In the genomic region with DNA sequence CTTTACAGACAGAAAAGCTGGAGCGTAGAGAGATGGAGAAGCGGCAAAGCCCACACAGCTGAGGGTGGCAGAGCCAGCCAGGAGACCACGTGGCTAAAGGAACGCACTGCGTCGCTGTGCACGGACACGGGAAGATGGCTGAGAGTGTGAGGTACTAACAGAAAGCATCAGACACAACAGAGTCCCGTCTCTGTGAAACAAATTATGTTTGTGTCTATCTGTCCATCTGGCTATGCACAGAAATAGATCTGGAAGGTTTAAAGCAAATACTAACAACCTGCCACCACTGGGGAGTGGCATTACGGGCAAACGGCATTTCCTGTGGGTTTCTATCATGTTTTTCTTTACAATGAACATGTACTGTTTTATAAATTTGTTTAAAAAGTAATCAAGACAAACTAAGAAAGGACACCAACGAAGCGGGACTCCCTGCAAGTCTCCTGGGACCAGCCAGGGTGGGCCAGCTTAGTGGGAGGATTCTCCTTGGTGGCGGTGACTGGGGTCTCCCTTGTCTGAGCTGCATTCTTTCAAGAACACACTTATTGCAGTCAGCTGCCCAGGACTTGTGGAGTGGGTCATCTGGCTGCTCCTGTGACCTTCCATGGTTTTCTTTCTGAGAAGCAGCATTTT, we compare ENCODE assay signal across 15 cellular contexts.
DNase-seq lines count a peak whose midpoint lies in the region; ATAC-seq and TF ChIP-seq lines count a peak whose summit lies in the region.
"Had no signal": no experiment of that assay in that cellular context is flagged by ENCODE, and none has a peak within 500 bp of the region (broad histone marks: within the 10 kb centered on the region; RNA-seq: fewer than 3 reads in every experiment).

No MANE protein-coding gene starts in this region.

- H3K36me3 ChIP-seq in prostate gland (no peaks in the 10 kb centered on the region), trophoblast cell (ENCODE audit: control insufficient read depth in 1 of 2, insufficient read depth in 2 of 2, low read length in 2 of 2) (peaks cover 3 to 4% of the 10 kb centered on the region in 2 experiments)
- H3K36me3 ChIP-seq: MG63 had no signal

- H3K27me3 ChIP-seq in dorsolateral prefrontal cortex, result no peaks in the 10 kb centered on the region
- H3K27me3 ChIP-seq in prostate gland (replicated peaks; ENCODE audit: insufficient read depth), result no peaks in the 10 kb centered on the region
- H3K27me3 ChIP-seq in trophoblast cell (ENCODE audit: insufficient read depth, low read length), result no peaks in the 10 kb centered on the region
- H3K27me3 ChIP-seq: BE2C, MG63, Peyer's patch had no signal

- WGBS in prostate gland, result 54% methylated on average over 14 of the region's 14 CpGs
- no CpG with 5 or more reads among the region's 14 CpGs for WGBS in trophoblast cell (ENCODE audit: extremely low coverage, insufficient coverage, insufficient read length)

- no peak overlapping the region for H2BK12ac ChIP-seq in trophoblast cell (ENCODE audit: low read length)

- H4K8ac ChIP-seq in trophoblast cell (ENCODE audit: low read depth, low read length), result no peak overlapping the region

- H3K9me3 ChIP-seq in prostate gland (no peaks in the 10 kb centered on the region), trophoblast cell (ENCODE audit: insufficient read depth, low read depth, low read length) (no peaks in the 10 kb centered on the region)
- H3K9me3 ChIP-seq: BE2C, MG63, Peyer's patch had no signal

- H3K4me3 ChIP-seq in dorsolateral prefrontal cortex (no peak overlapping the region), prostate gland (no peak overlapping the region), trophoblast cell (ENCODE audit: low read depth, low read length) (no peak overlapping the region)
- H3K4me3 ChIP-seq: MG63, Peyer's patch had no signal

- H2BK5ac ChIP-seq in trophoblast cell (ENCODE audit: low read depth, low read length, poor library complexity), result no peak overlapping the region

- no peak overlapping the region for H2BK120ac ChIP-seq in trophoblast cell (ENCODE audit: insufficient read depth, low read length, poor library complexity)

- TF ChIP-seq CTCF in dorsolateral prefrontal cortex (IDR thresholded peaks at IDR 0.05 in 54 of 56, conservative IDR thresholded peaks at IDR 0.05 in 2 of 56; ENCODE audit: low read depth in 1 of 56, partially characterized antibody in 56 of 56), result no peak
- no peak for TF ChIP-seq CTCF in prostate gland (IDR thresholded peaks at IDR 0.05)

- H3K27ac Mint-ChIP-seq in activated CD4-positive, alpha-beta T cell treated with anti-CD3 and anti-CD28 coated beads, Interleukin-2, amount 10 ng/mL, durations not matched to agents 7 days and 5 days, result peak overlapping the region; percentile 22
- no peak overlapping the region for H3K27ac Mint-ChIP-seq in activated CD4-positive, alpha-beta T cell treated with anti-CD3 and anti-CD28 coated beads, Interleukin-2, amount 10 ng/mL, durations not matched to agents 24 days and 14 days

- POLR2A ChIA-PET in activated CD4-positive, alpha-beta T cell treated with anti-CD3 and anti-CD28 coated beads, Interleukin-2, amount 10 ng/mL, durations not matched to agents 7 days and 5 days (lab: Charles Lee), result no interaction called here

- no peak overlapping the region for H4K91ac ChIP-seq in trophoblast cell (ENCODE audit: low read depth, low read length)

- H3K27ac ChIP-seq in dorsolateral prefrontal cortex, result peak overlapping the region in 50 of 59 donors; percentile 5 to 90 (median 66)
- H3K27ac ChIP-seq in prostate gland, result peak overlapping the region; percentile 43 to 55
- no peak overlapping the region for H3K27ac ChIP-seq in trophoblast cell (ENCODE audit: low read depth, low read length)
- H3K27ac ChIP-seq: KMS-11 had no signal

- no peak overlapping the region for H4K12ac ChIP-seq in trophoblast cell (ENCODE audit: low read depth, low read length)

- intact Hi-C loops in activated CD4-positive, alpha-beta T cell treated with anti-CD3 and anti-CD28 coated beads, Interleukin-2, amount 10 ng/mL, durations not matched to agents 24 days and 14 days (cut with micrococcal nuclease), result no loop called here
- intact Hi-C loops in dorsolateral prefrontal cortex (cut with DNase I), result loop anchor here (5.0 to 10.0 kb wide), 2 partner anchors 73 to 135 kb away; no protein-coding TSS in a partner anchor
- intact Hi-C loops in prostate gland (cut with DNase I), result no loop called here

- H3K4ac ChIP-seq in trophoblast cell (ENCODE audit: low read depth, low read length), result no peak overlapping the region

- H3K23ac ChIP-seq in trophoblast cell (ENCODE audit: low read length), result no peak overlapping the region

- no peak overlapping the region for H3K9ac ChIP-seq in trophoblast cell (ENCODE audit: low read length)
- H3K9ac ChIP-seq: KMS-11 had no signal

- H3K4me1 Mint-ChIP-seq in activated CD4-positive, alpha-beta T cell treated with anti-CD3 and anti-CD28 coated beads, Interleukin-2, amount 10 ng/mL, durations not matched to agents 7 days and 5 days, result no peaks in the 10 kb centered on the region
- no peaks in the 10 kb centered on the region for H3K4me1 Mint-ChIP-seq in activated CD4-positive, alpha-beta T cell treated with anti-CD3 and anti-CD28 coated beads, Interleukin-2, amount 10 ng/mL, durations not matched to agents 24 days and 14 days
- H3K4me1 Mint-ChIP-seq: H9 had no signal

- no peaks in the 10 kb centered on the region for H3K79me2 ChIP-seq in trophoblast cell (ENCODE audit: control insufficient read depth, insufficient read depth, low read length, poor library complexity)

- H3K14ac ChIP-seq in trophoblast cell (ENCODE audit: low read length), result no peak overlapping the region

- no peaks in the 10 kb centered on the region for H3K27me3 Mint-ChIP-seq in activated CD4-positive, alpha-beta T cell treated with anti-CD3 and anti-CD28 coated beads, Interleukin-2, amount 10 ng/mL, durations not matched to agents 7 days and 5 days
- no peaks in the 10 kb centered on the region for H3K27me3 Mint-ChIP-seq in activated CD4-positive, alpha-beta T cell treated with anti-CD3 and anti-CD28 coated beads, Interleukin-2, amount 10 ng/mL, durations not matched to agents 24 days and 14 days

- H3K4me1 ChIP-seq in prostate gland (replicated peaks), result peaks cover 14% of the 10 kb centered on the region
- no peaks in the 10 kb centered on the region for H3K4me1 ChIP-seq in trophoblast cell (ENCODE audit: control insufficient read depth in 1 of 2, insufficient read depth in 2 of 2, low read length in 2 of 2)

- DNase-seq in activated CD4-positive, alpha-beta T cell treated with anti-CD3 and anti-CD28 coated beads, Interleukin-2, amount 10 ng/mL, durations not matched to agents 7 days and 5 days, result no peak
- DNase-seq in activated CD4-positive, alpha-beta T cell treated with anti-CD3 and anti-CD28 coated beads, Interleukin-2, amount 10 ng/mL, durations not matched to agents 24 days and 14 days, result no peak
- peak in 1 of 10 donors; percentile 47 for DNase-seq in dorsolateral prefrontal cortex
- no peak for DNase-seq in prostate gland (ENCODE audit: low spot score)
- DNase-seq in stimulated activated CD4-positive, alpha-beta T cell treated with anti-CD3 and anti-CD28 coated beads, Interleukin-1b, Interleukin-23, amount 100 ng/mL, for 48 hours, result no peak
- no peak for DNase-seq in trophoblast cell
- DNase-seq: BE2C, H9, MG63, NCI-H2081 treated with DMSO at 0.1 percent for 48 hours, NCI-H446 had no signal

- no peaks in the 10 kb centered on the region for H3K79me1 ChIP-seq in trophoblast cell (ENCODE audit: low read length)

- TF ChIP-seq POLR2A in prostate gland (IDR thresholded peaks at IDR 0.05), result no peak

- H3K9me3 Mint-ChIP-seq in activated CD4-positive, alpha-beta T cell treated with anti-CD3 and anti-CD28 coated beads, Interleukin-2, amount 10 ng/mL, durations not matched to agents 7 days and 5 days, result no peaks in the 10 kb centered on the region
- H3K9me3 Mint-ChIP-seq in activated CD4-positive, alpha-beta T cell treated with anti-CD3 and anti-CD28 coated beads, Interleukin-2, amount 10 ng/mL, durations not matched to agents 24 days and 14 days, result no peaks in the 10 kb centered on the region
- H3K9me3 Mint-ChIP-seq: H9 had no signal

- no peak overlapping the region for H3K4me2 ChIP-seq in trophoblast cell (ENCODE audit: low read length)
- H3K4me2 ChIP-seq: KMS-11 had no signal

- H2AK5ac ChIP-seq in trophoblast cell (ENCODE audit: low read length), result no peak overlapping the region

- no peak overlapping the region for H3K4me3 Mint-ChIP-seq in activated CD4-positive, alpha-beta T cell treated with anti-CD3 and anti-CD28 coated beads, Interleukin-2, amount 10 ng/mL, durations not matched to agents 7 days and 5 days
- no peak overlapping the region for H3K4me3 Mint-ChIP-seq in activated CD4-positive, alpha-beta T cell treated with anti-CD3 and anti-CD28 coated beads, Interleukin-2, amount 10 ng/mL, durations not matched to agents 24 days and 14 days
- H3K4me3 Mint-ChIP-seq: H9 had no signal

- ATAC-seq in GM21786 (IDR thresholded peaks at IDR 0.05; ENCODE audit: unreplicated experiment), result no peak
- ATAC-seq: HepG2 had no signal

- no peak overlapping the region for H3K18ac ChIP-seq in trophoblast cell (ENCODE audit: low read length)

- H2AFZ ChIP-seq in trophoblast cell (ENCODE audit: insufficient read depth, low read length, poor library complexity), result no peak overlapping the region

- peaks cover 3% of the 10 kb centered on the region for H3K36me3 Mint-ChIP-seq in activated CD4-positive, alpha-beta T cell treated with anti-CD3 and anti-CD28 coated beads, Interleukin-2, amount 10 ng/mL, durations not matched to agents 7 days and 5 days (ENCODE audit: low read depth)
- H3K36me3 Mint-ChIP-seq in activated CD4-positive, alpha-beta T cell treated with anti-CD3 and anti-CD28 coated beads, Interleukin-2, amount 10 ng/mL, durations not matched to agents 24 days and 14 days (ENCODE audit: low read depth), result peaks cover 16% of the 10 kb centered on the region

- CTCF ChIA-PET in activated CD4-positive, alpha-beta T cell treated with anti-CD3 and anti-CD28 coated beads, Interleukin-2, amount 10 ng/mL, durations not matched to agents 7 days and 5 days (lab: Charles Lee), result no interaction called here

Comparison
In these comparisons a context has a peak if more than half of its experiments do, and no peak if none do; other contexts are left out.
1. intact Hi-C loops: an anchor here in dorsolateral prefrontal cortex (5.0 to 10.0 kb wide); none called in activated CD4-positive, alpha-beta T cell treated with anti-CD3 and anti-CD28 coated beads, Interleukin-2, amount 10 ng/mL, durations not matched to agents 24 days and 14 days and prostate gland.